ENCODE assay signal across 24 cellular contexts in the genomic region with DNA sequence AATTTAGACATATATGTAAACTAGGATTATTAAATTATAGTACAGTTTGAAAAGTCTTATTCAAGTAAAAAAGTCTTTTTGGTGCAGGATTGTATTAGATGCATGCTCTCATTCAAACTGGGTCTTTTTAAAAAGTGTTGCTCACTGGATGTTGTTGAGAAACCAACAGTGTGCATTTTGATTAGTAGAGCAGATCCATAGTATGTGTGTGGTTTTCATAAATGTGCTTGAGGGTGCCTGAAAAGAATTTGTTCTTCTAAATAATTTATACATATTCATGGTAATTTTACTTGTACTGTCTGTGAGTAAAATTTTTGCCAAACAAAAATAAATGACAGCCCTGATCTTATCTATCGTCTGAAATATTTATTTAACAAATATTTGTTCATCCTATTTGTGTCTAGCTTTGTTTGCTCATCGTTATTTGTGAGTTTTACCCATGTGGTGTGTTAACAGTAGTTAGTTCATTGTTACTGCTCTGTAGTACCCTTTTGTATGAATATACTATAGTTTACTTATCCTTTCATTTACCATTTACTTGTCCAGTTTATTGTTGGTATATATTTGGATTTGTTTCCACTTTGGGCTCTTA. TPM values are rescaled to one million over a fixed set of nuclear protein-coding genes. Genes with fewer than 3 reads are reported as not detected.
DNase-seq lines count a peak whose midpoint lies in the region; ATAC-seq and TF ChIP-seq lines count a peak whose summit lies in the region.
"Had no signal": no experiment of that assay in that cellular context is flagged by ENCODE, and none has a peak within 500 bp of the region (broad histone marks: within the 10 kb centered on the region; RNA-seq: fewer than 3 reads in every experiment).

No MANE protein-coding gene starts in this region.

- no peak for TF ChIP-seq EP300 in SK-N-SH (IDR thresholded peaks at IDR 0.05; ENCODE audit: borderline replicate concordance in 1 of 2, low read depth in 1 of 2, low read length in 1 of 2)

- no peak for ATAC-seq in left lung
- ATAC-seq in stimulated activated naive CD8-positive, alpha-beta T cell treated with anti-CD3 and anti-CD28 coated beads, Interleukin-15, Interleukin-2, amounts not matched to agents 100 U/mL and 50 U/mL, for 24 hours, result no peak
- ATAC-seq: stimulated activated memory B cell treated with anti-CD40 and anti-IgM and Interleukin-4, amounts not matched to agents 10 μg/mL and 1 μg/mL and 100 μg/mL, for 72 hours had no signal

- H3K27me3 ChIP-seq in ACC112 (ENCODE audit: insufficient read depth, low read length) (no peaks in the 10 kb centered on the region), SK-N-SH (ENCODE audit: insufficient read depth) (no peaks in the 10 kb centered on the region), fibroblast of lung (ENCODE audit: control insufficient read depth, insufficient read depth, low read length) (no peaks in the 10 kb centered on the region), colonic mucosa (no peaks in the 10 kb centered on the region), left lung (no peaks in the 10 kb centered on the region)
- H3K27me3 ChIP-seq: gastrocnemius medialis, neutrophil, SJCRH30, vagina had no signal

- DNase-seq in LNCaP clone FGC (ENCODE audit: low read depth) (peak; percentile 82), SK-N-SH (no peak), fibroblast of lung (ENCODE audit: low read depth in 2 of 2) (no peak), colonic mucosa (no peak), left lung (no peak), GOT3 (lab: John Stamatoyannopoulos, UW) (no peak)
- DNase-seq in stimulated activated naive CD8-positive, alpha-beta T cell treated with anti-CD3 and anti-CD28 coated beads, Interleukin-15, Interleukin-2, amounts not matched to agents 100 U/mL and 50 U/mL, for 24 hours, result no peak
- DNase-seq: activated CD4-positive, alpha-beta T cell treated with anti-CD3 and anti-CD28 coated beads for 4 hours; activated naive CD4-positive, alpha-beta T cell treated with anti-CD3 and anti-CD28 coated beads, Interleukin-2, amount 50 U/mL, for 16 hours; activated T-cell treated with anti-CD3 and anti-CD28 coated beads, Interleukin-2, amount 50 U/mL, for 48 hours; aorta; CD4-positive, CD25-positive, alpha-beta regulatory T cell; effector CD4-positive, alpha-beta T cell; islet precursor cell; NCI-H1105 treated with DMSO at 0.1 percent for 48 hours; NCI-H2107; NCI-H82; SJCRH30 had no signal

- TF ChIP-seq RAD21 in SK-N-SH (IDR thresholded peaks at IDR 0.05; ENCODE audit: low read length), result no peak

- no peaks in the 10 kb centered on the region for H3K9me2 ChIP-seq in SK-N-SH

- peak overlapping the region; percentile 89 for H3K27ac ChIP-seq in ACC112 (ENCODE audit: low read depth, low read length)
- peak overlapping the region; percentile 6 to 67 for H3K27ac ChIP-seq in SK-N-SH (ENCODE audit: low read depth in 2 of 2, low read length in 1 of 2)
- peak overlapping the region; percentile 15 for H3K27ac ChIP-seq in fibroblast of lung (ENCODE audit: insufficient read depth, low read length)
- no peak overlapping the region for H3K27ac ChIP-seq in colonic mucosa
- H3K27ac ChIP-seq in left lung, result no peak overlapping the region
- H3K27ac ChIP-seq: neutrophil, SJCRH30, vagina had no signal

- H3K9ac ChIP-seq in SK-N-SH, result 0 out of 2 replicates have a peak overlapping the region, but pooled peaks have one; percentile 10
- no peak overlapping the region for H3K9ac ChIP-seq in fibroblast of lung (ENCODE audit: insufficient read depth, low read length)
- H3K9ac ChIP-seq in colonic mucosa (ENCODE audit: low read depth in 2 of 2, low read length in 2 of 2), result no peak overlapping the region

- CTCF ChIA-PET in SK-N-SH (lab: Yijun Ruan, JAX), result interaction anchor here (1.4 kb wide), 1 partner anchor 16 kb away, joined by 3 read pairs; no protein-coding TSS in a partner anchor

- H3K4me2 ChIP-seq in SK-N-SH (peak overlapping the region; percentile 42), fibroblast of lung (ENCODE audit: extremely low read depth, insufficient read depth, low read length) (peak overlapping the region; percentile 75)
- H3K4me2 ChIP-seq: smooth muscle cell had no signal

- 0 out of 2 replicates have a peak, but pooled peaks cover 5% of the 10 kb centered on the region for H3K36me3 ChIP-seq in ACC112 (ENCODE audit: insufficient read depth, low read length)
- H3K36me3 ChIP-seq in SK-N-SH (replicated peaks in 1 of 2; ENCODE audit: control insufficient read depth in 1 of 2, insufficient read depth in 2 of 2, low read length in 1 of 2), result peaks cover 0 to 13% of the 10 kb centered on the region in 2 experiments
- H3K36me3 ChIP-seq in fibroblast of lung (ENCODE audit: control insufficient read depth, insufficient read depth, low read length), result no peaks in the 10 kb centered on the region
- no peaks in the 10 kb centered on the region for H3K36me3 ChIP-seq in colonic mucosa
- peaks cover 0 to 5% of the 10 kb centered on the region in 2 donors for H3K36me3 ChIP-seq in left lung
- H3K36me3 ChIP-seq: gastrocnemius medialis, neutrophil, vagina had no signal

- H3K4me1 ChIP-seq in ACC112 (ENCODE audit: control insufficient read depth, insufficient read depth, low read length, unreplicated experiment), result peaks cover 24% of the 10 kb centered on the region
- peaks cover 0 to 21% of the 10 kb centered on the region in 2 experiments; a peak in 2 of 4 replicates for H3K4me1 ChIP-seq in SK-N-SH (ENCODE audit: control insufficient read depth in 1 of 2, insufficient read depth in 2 of 2, low read depth in 1 of 2, low read length in 1 of 2)
- peaks cover 6% of the 10 kb centered on the region for H3K4me1 ChIP-seq in fibroblast of lung (ENCODE audit: control insufficient read depth, extremely low read depth, insufficient read depth, low read length)
- no peaks in the 10 kb centered on the region for H3K4me1 ChIP-seq in colonic mucosa
- peaks cover 7 to 8% of the 10 kb centered on the region in 2 donors for H3K4me1 ChIP-seq in left lung

- POLR2A ChIA-PET in SK-N-SH (lab: Yijun Ruan, JAX), result no interaction called here

- no peaks in the 10 kb centered on the region for H4K20me1 ChIP-seq in SK-N-SH (ENCODE audit: insufficient read depth)
- H4K20me1 ChIP-seq in fibroblast of lung (ENCODE audit: control insufficient read depth, extremely low read depth, insufficient read depth, low read length), result no peaks in the 10 kb centered on the region

- no peaks in the 10 kb centered on the region for H3K79me2 ChIP-seq in ACC112 (ENCODE audit: control insufficient read depth, insufficient read depth, low read length, unreplicated experiment)
- H3K79me2 ChIP-seq in SK-N-SH (ENCODE audit: insufficient read depth), result peaks cover 15% of the 10 kb centered on the region
- H3K79me2 ChIP-seq in fibroblast of lung (ENCODE audit: control insufficient read depth, insufficient read depth, low read length), result no peaks in the 10 kb centered on the region

- WGBS in SK-N-SH (ENCODE audit: low lambda C conversion rate), result 71% methylated on average over 2 of the region's 2 CpGs

- H3K4me3 ChIP-seq in ACC112 (ENCODE audit: low read depth, low read length) (peak overlapping the region; percentile 56), LNCaP clone FGC (ENCODE audit: low read depth, low read length) (no peak overlapping the region), SK-N-SH (ENCODE audit: low read depth in 2 of 2, low read length in 1 of 2) (no peak overlapping the region; a peak in 1 of 4 replicates), fibroblast of lung (replicated peaks in 1 of 4; ENCODE audit: control extremely low read depth in 1 of 4, insufficient read depth in 1 of 4, low read depth in 3 of 4, low read length in 4 of 4) (peak overlapping the region; percentile 0 to 22 (median 10)), colonic mucosa (no peak overlapping the region), left lung (no peak overlapping the region)
- H3K4me3 ChIP-seq: gastrocnemius medialis, SJCRH30, smooth muscle cell, vagina had no signal

- H3K9me3 ChIP-seq in SK-N-SH (peaks cover 3% of the 10 kb centered on the region; the same call in 1 of the 2 replicates), fibroblast of lung (ENCODE audit: control insufficient read depth, insufficient read depth, low read depth, low read length) (no peaks in the 10 kb centered on the region), colonic mucosa (no peaks in the 10 kb centered on the region), left lung (peaks cover 0 to 4% of the 10 kb centered on the region in 2 donors)
- H3K9me3 ChIP-seq: gastrocnemius medialis, neutrophil, vagina had no signal

- H3F3A ChIP-seq in SK-N-SH (replicated peaks; ENCODE audit: insufficient read depth), result peaks cover 24% of the 10 kb centered on the region

- H2AFZ ChIP-seq in ACC112 (ENCODE audit: low read length, unreplicated experiment) (no peak overlapping the region), SK-N-SH (ENCODE audit: low read depth) (no peak overlapping the region), fibroblast of lung (ENCODE audit: low read length) (no peak overlapping the region)

- intact Hi-C loops in colonic mucosa (cut with DNase I), result no loop called here
- intact Hi-C loops in left lung (cut with DNase I), result no loop called here

- no peak for TF ChIP-seq CTCF in LNCaP clone FGC (IDR thresholded peaks at IDR 0.05; ENCODE audit: control insufficient read depth, extremely low read depth, insufficient read depth)
- no peak for TF ChIP-seq CTCF in SK-N-SH (IDR thresholded peaks at IDR 0.05)
- no peak for TF ChIP-seq CTCF in fibroblast of lung (conservative IDR thresholded peaks at IDR 0.05 in 1 of 2, IDR thresholded peaks at IDR 0.05 in 1 of 2; ENCODE audit: low read depth in 1 of 2, low read length in 2 of 2)
- no peak for TF ChIP-seq CTCF in colonic mucosa (IDR thresholded peaks at IDR 0.05)
- no peak for TF ChIP-seq CTCF in left lung (IDR thresholded peaks at IDR 0.05)

TF ChIP-seq in SK-N-SH, 30 proteins besides CTCF, POLR2A, EP300 and RAD21 (continues in another document):
- TF ChIP-seq SIN3A (IDR thresholded peaks at IDR 0.05; ENCODE audit: borderline replicate concordance, low read depth, low read length), result no peak
- no peak for TF ChIP-seq TCF12 (IDR thresholded peaks at IDR 0.05)
- no peak for TF ChIP-seq SMC3 (IDR thresholded peaks at IDR 0.05; ENCODE audit: low read depth, low read length)
- TF ChIP-seq, protein P1, sequence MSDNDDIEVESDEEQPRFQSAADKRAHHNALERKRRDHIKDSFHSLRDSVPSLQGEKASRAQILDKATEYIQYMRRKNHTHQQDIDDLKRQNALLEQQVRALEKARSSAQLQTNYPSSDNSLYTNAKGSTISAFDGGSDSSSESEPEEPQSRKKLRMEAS (IDR thresholded peaks at IDR 0.05; ENCODE audit: low read depth), result no peak
- TF ChIP-seq RXRA (IDR thresholded peaks at IDR 0.05; ENCODE audit: borderline replicate concordance, low read depth), result no peak
- no peak for TF ChIP-seq ELF1 (IDR thresholded peaks at IDR 0.05)
- TF ChIP-seq TEAD4 (IDR thresholded peaks at IDR 0.05; ENCODE audit: borderline replicate concordance, insufficient read depth), result no peak

RNA-seq across cellular contexts. Expression of a gene that starts 50.4 kb away (rescaled TPM):
- polyA plus RNA-seq in SK-N-SH (2012; rRNA removed), result 6.2 and 8.4 TPM in 2 replicates
- 5.9 and 8.2 TPM in 2 replicates for polyA plus RNA-seq in SK-N-SH (2012; cell fraction: cytosol; rRNA removed)
- polyA plus RNA-seq in SK-N-SH (2012; cell fraction: nucleus; rRNA removed), result 11.8 and 21.2 TPM in 2 replicates
- 18.0 and 22.3 TPM in 2 replicates for total RNA-seq in fibroblast of lung
- polyA plus RNA-seq in fibroblast of lung, result 5.3 and 6.0 TPM in 2 replicates
- polyA plus RNA-seq in fibroblast of lung (2012), result 5.2 and 6.1 TPM in 2 replicates
- 5.2 and 5.7 TPM in 2 replicates for polyA minus RNA-seq in fibroblast of lung (ENCODE audit: low replicate concordance)
- 10 to 100 TPM; 20.4 to 28.2 TPM for total RNA-seq in colonic mucosa
- total RNA-seq in left lung, result 10 to 100 TPM; 40.1 to 48.4 TPM

Comparison
In these comparisons a context has a peak if more than half of its experiments do, and no peak if none do; other contexts are left out.
1. H3K27ac ChIP-seq: peak in ACC112 (single experiment), SK-N-SH (2 of 2) and fibroblast of lung (single experiment); none in colonic mucosa (single experiment) and left lung (0 of 2).
2. H3K4me3 ChIP-seq: peak in ACC112 (single experiment) and fibroblast of lung (4 of 4); none in LNCaP clone FGC (single experiment), SK-N-SH (0 of 2), colonic mucosa (single experiment) and left lung (0 of 2).